In genomic region chr20:2742431-2742830, GRCh38 we compare ENCODE assay signal across 14 cellular contexts. TPM values are rescaled to one million over a fixed set of nuclear protein-coding genes. Genes with fewer than 3 reads are reported as not detected.
DNase-seq lines count a peak whose midpoint lies in the region; ATAC-seq and TF ChIP-seq lines count a peak whose summit lies in the region.
"Had no signal": no experiment of that assay in that cellular context is flagged by ENCODE, and none has a peak within 500 bp of the region (broad histone marks: within the 10 kb centered on the region; RNA-seq: fewer than 3 reads in every experiment).

No MANE protein-coding gene starts in this region.

- 79 to 86% methylated on average over 2 of the region's 2 CpGs for WGBS in lung, 2 donors

- peak overlapping the region; percentile 63 for H3K27ac ChIP-seq in CD4-positive, CD25-positive, alpha-beta regulatory T cell (ENCODE audit: insufficient read depth, low read length, poor library complexity, severe bottlenecking)
- H3K27ac ChIP-seq in lung (ENCODE audit: low read depth in 1 of 2, low read length in 1 of 2) = no peak overlapping the region
- H3K27ac ChIP-seq: colonic mucosa, KMS-11, neural progenitor cell had no signal

- H3K36me3 Mint-ChIP-seq in activated CD4-positive, alpha-beta T cell treated with anti-CD3 and anti-CD28 coated beads for 36 hours (ENCODE audit: low read depth) = no peaks in the 10 kb centered on the region
- H3K36me3 Mint-ChIP-seq in CD4-positive, CD25-positive, alpha-beta regulatory T cell = no peaks in the 10 kb centered on the region
- H3K36me3 Mint-ChIP-seq in activated T-helper 17 cell treated with anti-CD3 and anti-CD28 coated beads, Interleukin-2, amount 50 U/mL, for 72 hours (ENCODE audit: low read depth) = no peaks in the 10 kb centered on the region
- H3K36me3 Mint-ChIP-seq in progenitor cell of endocrine pancreas (ENCODE audit: insufficient read depth) = no peaks in the 10 kb centered on the region
- H3K36me3 Mint-ChIP-seq: activated CD8-positive, alpha-beta memory T cell treated with anti-CD3 and anti-CD28 coated beads, Interleukin-2, amount 10 ng/mL, durations not matched to agents 7 days and 5 days; neural progenitor cell had no signal

- H3K4me3 Mint-ChIP-seq in activated CD4-positive, alpha-beta T cell treated with anti-CD3 and anti-CD28 coated beads for 36 hours = no peak overlapping the region
- H3K4me3 Mint-ChIP-seq in CD4-positive, CD25-positive, alpha-beta regulatory T cell = peak overlapping the region; percentile 52 to 75 (median 60)
- H3K4me3 Mint-ChIP-seq in activated T-helper 17 cell treated with anti-CD3 and anti-CD28 coated beads, Interleukin-2, amount 50 U/mL, for 72 hours = peak overlapping the region; percentile 61
- no peak overlapping the region for H3K4me3 Mint-ChIP-seq in progenitor cell of endocrine pancreas (ENCODE audit: low read depth)
- H3K4me3 Mint-ChIP-seq: activated CD8-positive, alpha-beta memory T cell treated with anti-CD3 and anti-CD28 coated beads, Interleukin-2, amount 10 ng/mL, durations not matched to agents 7 days and 5 days; B cell; neural progenitor cell had no signal

- POLR2A ChIA-PET in activated CD4-positive, alpha-beta T cell treated with anti-CD3 and anti-CD28 coated beads for 36 hours (lab: Charles Lee) = no interaction called here

- DNase-seq in activated CD4-positive, alpha-beta T cell treated with anti-CD3 and anti-CD28 coated beads for 36 hours = no peak
- no peak for DNase-seq in activated CD4-positive, alpha-beta T cell treated with anti-CD3 and anti-CD28 coated beads for 48 hours
- no peak for DNase-seq in CD4-positive, CD25-positive, alpha-beta regulatory T cell
- DNase-seq in lung (ENCODE audit: low spot score) (peak; percentile 7), COLO668 (lab: John Stamatoyannopoulos, UW; ENCODE audit: unreplicated experiment) (no peak), progenitor cell of endocrine pancreas (ENCODE audit: low spot score, unreplicated experiment) (no peak), NCI-H446 (lab: John Stamatoyannopoulos, UW) (no peak)

- CTCF ChIA-PET in activated CD4-positive, alpha-beta T cell treated with anti-CD3 and anti-CD28 coated beads for 36 hours (lab: Charles Lee) = interaction anchor here (0.7 to 6.0 kb wide), 9 partner anchors 9 to 72 kb away, joined by 3 to 71 read pairs (median 4); no protein-coding TSS in a partner anchor

- H3K9me3 Mint-ChIP-seq in activated CD4-positive, alpha-beta T cell treated with anti-CD3 and anti-CD28 coated beads for 36 hours (ENCODE audit: low read depth) = no peaks in the 10 kb centered on the region
- no peaks in the 10 kb centered on the region for H3K9me3 Mint-ChIP-seq in CD4-positive, CD25-positive, alpha-beta regulatory T cell
- no peaks in the 10 kb centered on the region for H3K9me3 Mint-ChIP-seq in activated T-helper 17 cell treated with anti-CD3 and anti-CD28 coated beads, Interleukin-2, amount 50 U/mL, for 72 hours
- H3K9me3 Mint-ChIP-seq in progenitor cell of endocrine pancreas (ENCODE audit: low read depth) = no peaks in the 10 kb centered on the region
- H3K9me3 Mint-ChIP-seq: neural progenitor cell had no signal

- TF ChIP-seq CTCF in lung (IDR thresholded peaks at IDR 0.05; ENCODE audit: control extremely low read depth, extremely low read depth) (no peak), progenitor cell of endocrine pancreas (IDR thresholded peaks at IDR 0.05; ENCODE audit: unreplicated experiment) (no peak)

- intact Hi-C loops in activated CD4-positive, alpha-beta T cell treated with anti-CD3 and anti-CD28 coated beads for 36 hours (cut with DNase I, micrococcal nuclease) = loop anchor here (2.0 kb wide), 2 partner anchors 30 to 78 kb away; partner anchors contain the start of gene IDH3B (in 1 of the 2)

- no peaks in the 10 kb centered on the region for H3K9me3 ChIP-seq in CD4-positive, CD25-positive, alpha-beta regulatory T cell (ENCODE audit: control insufficient read depth in 2 of 2, low read length in 2 of 2)
- H3K9me3 ChIP-seq in lung (ENCODE audit: control insufficient read depth in 2 of 2, insufficient read depth in 1 of 2, low read length in 1 of 2) = no peaks in the 10 kb centered on the region
- H3K9me3 ChIP-seq: colonic mucosa had no signal

- H3K4me1 Mint-ChIP-seq in activated CD4-positive, alpha-beta T cell treated with anti-CD3 and anti-CD28 coated beads for 36 hours = peaks cover 42% of the 10 kb centered on the region
- peaks cover 11 to 56% (median 38%) of the 10 kb centered on the region in 4 donors for H3K4me1 Mint-ChIP-seq in CD4-positive, CD25-positive, alpha-beta regulatory T cell
- peaks cover 23% of the 10 kb centered on the region for H3K4me1 Mint-ChIP-seq in activated T-helper 17 cell treated with anti-CD3 and anti-CD28 coated beads, Interleukin-2, amount 50 U/mL, for 72 hours
- no peaks in the 10 kb centered on the region for H3K4me1 Mint-ChIP-seq in progenitor cell of endocrine pancreas (ENCODE audit: low read depth)
- H3K4me1 Mint-ChIP-seq: neural progenitor cell had no signal

- no peak for ATAC-seq in activated CD4-positive, alpha-beta T cell treated with anti-CD3 and anti-CD28 coated beads for 36 hours
- ATAC-seq in CD4-positive, CD25-positive, alpha-beta regulatory T cell (ENCODE audit: low read depth in 2 of 2) = no peak
- ATAC-seq in activated T-helper 17 cell treated with anti-CD3 and anti-CD28 coated beads, Interleukin-2, amount 50 U/mL, for 72 hours (replicated peaks) = no peak
- no peak for ATAC-seq in lung (ENCODE audit: insufficient read depth, low FRiP score)

- H3K27me3 ChIP-seq in CD4-positive, CD25-positive, alpha-beta regulatory T cell (ENCODE audit: control insufficient read depth, insufficient read depth, low read length) = no peaks in the 10 kb centered on the region
- no peaks in the 10 kb centered on the region for H3K27me3 ChIP-seq in lung (ENCODE audit: control insufficient read depth, insufficient read depth)
- H3K27me3 ChIP-seq: colonic mucosa had no signal

- H3K36me3 ChIP-seq in CD4-positive, CD25-positive, alpha-beta regulatory T cell (ENCODE audit: control insufficient read depth, insufficient read depth, low read length) = no peaks in the 10 kb centered on the region
- no peaks in the 10 kb centered on the region for H3K36me3 ChIP-seq in lung (ENCODE audit: control insufficient read depth in 2 of 2, insufficient read depth in 2 of 2, low read length in 2 of 2)
- H3K36me3 ChIP-seq: colonic mucosa, neural progenitor cell had no signal

- H3K27ac Mint-ChIP-seq in activated CD4-positive, alpha-beta T cell treated with anti-CD3 and anti-CD28 coated beads for 36 hours = peak overlapping the region; percentile 71
- peak overlapping the region; percentile 93 to 99 (median 94) for H3K27ac Mint-ChIP-seq in CD4-positive, CD25-positive, alpha-beta regulatory T cell
- peak overlapping the region; percentile 51 for H3K27ac Mint-ChIP-seq in activated T-helper 17 cell treated with anti-CD3 and anti-CD28 coated beads, Interleukin-2, amount 50 U/mL, for 72 hours
- H3K27ac Mint-ChIP-seq in progenitor cell of endocrine pancreas = no peak overlapping the region
- H3K27ac Mint-ChIP-seq: B cell, neural progenitor cell had no signal

- H3K4me3 ChIP-seq in CD4-positive, CD25-positive, alpha-beta regulatory T cell (ENCODE audit: low read depth, low read length) = peak overlapping the region; percentile 76
- H3K4me3 ChIP-seq in lung = no peak overlapping the region
- H3K4me3 ChIP-seq: colonic mucosa, neural progenitor cell had no signal

- no peaks in the 10 kb centered on the region for H3K27me3 Mint-ChIP-seq in activated CD4-positive, alpha-beta T cell treated with anti-CD3 and anti-CD28 coated beads for 36 hours
- H3K27me3 Mint-ChIP-seq in CD4-positive, CD25-positive, alpha-beta regulatory T cell = peaks cover 10% of the 10 kb centered on the region
- no peaks in the 10 kb centered on the region for H3K27me3 Mint-ChIP-seq in activated T-helper 17 cell treated with anti-CD3 and anti-CD28 coated beads, Interleukin-2, amount 50 U/mL, for 72 hours
- H3K27me3 Mint-ChIP-seq in progenitor cell of endocrine pancreas = peaks cover 55% of the 10 kb centered on the region

- H3K4me1 ChIP-seq in CD4-positive, CD25-positive, alpha-beta regulatory T cell (ENCODE audit: control insufficient read depth, insufficient read depth, low read length, poor library complexity, severe bottlenecking) = peaks cover 29% of the 10 kb centered on the region
- H3K4me1 ChIP-seq in lung (ENCODE audit: control insufficient read depth in 2 of 2, insufficient read depth in 2 of 2, low read length in 2 of 2) = no peaks in the 10 kb centered on the region
- H3K4me1 ChIP-seq: colonic mucosa, neural progenitor cell had no signal

RNA-seq across cellular contexts. Expression of gene EBF4, which starts 49.9 kb away (rescaled TPM):
- total RNA-seq in activated CD4-positive, alpha-beta T cell treated with anti-CD3 and anti-CD28 coated beads for 36 hours = 1 to 10 TPM; 3.7 to 4.3 TPM
- total RNA-seq in CD4-positive, CD25-positive, alpha-beta regulatory T cell = 1.8 TPM
- under 1 TPM in 2 of 4 donors, not detected in 2; 0.36 to 0.76 TPM for polyA plus RNA-seq in CD4-positive, CD25-positive, alpha-beta regulatory T cell
- total RNA-seq in activated T-helper 17 cell treated with anti-CD3 and anti-CD28 coated beads, Interleukin-2, amount 50 U/mL, for 72 hours = 1 to 10 TPM; 3.6 to 4.9 TPM
- total RNA-seq in lung (10 to 100 TPM in 1 of 2 donors, 1 to 10 TPM in 1; 8.2 to 15.8 TPM), progenitor cell of endocrine pancreas (63.8 and 64.9 TPM in 2 replicates)
- 1 to 10 TPM; 5.8 to 6.5 TPM for polyA plus RNA-seq in lung

RNA-seq across cellular contexts. Expression of gene CPXM1, which starts 58.0 kb away (rescaled TPM):
- total RNA-seq in activated CD4-positive, alpha-beta T cell treated with anti-CD3 and anti-CD28 coated beads for 36 hours = 1 to 10 TPM; 2.7 to 2.9 TPM
- 1.2 TPM for total RNA-seq in CD4-positive, CD25-positive, alpha-beta regulatory T cell
- under 1 TPM in 1 of 4 donors, not detected in 3; 0.10 TPM for polyA plus RNA-seq in CD4-positive, CD25-positive, alpha-beta regulatory T cell
- under 1 TPM; 0.63 to 0.69 TPM for total RNA-seq in activated T-helper 17 cell treated with anti-CD3 and anti-CD28 coated beads, Interleukin-2, amount 50 U/mL, for 72 hours
- total RNA-seq in lung (10 to 100 TPM in 1 of 2 donors, 1 to 10 TPM in 1; 5.1 to 29.1 TPM), progenitor cell of endocrine pancreas (130 and 131 TPM in 2 replicates)
- polyA plus RNA-seq in lung = 1 to 10 TPM; 1.5 to 3.3 TPM
- total RNA-seq: bronchial epithelial cell had no signal

Comparison
In these comparisons a context has a peak if more than half of its experiments do, and no peak if none do; other contexts are left out.
1. H3K4me3 Mint-ChIP-seq: peak in CD4-positive, CD25-positive, alpha-beta regulatory T cell (4 of 4) and activated T-helper 17 cell treated with anti-CD3 and anti-CD28 coated beads, Interleukin-2, amount 50 U/mL, for 72 hours (single experiment); none in activated CD4-positive, alpha-beta T cell treated with anti-CD3 and anti-CD28 coated beads for 36 hours (single experiment) and progenitor cell of endocrine pancreas (single experiment).